In the genomic region with DNA sequence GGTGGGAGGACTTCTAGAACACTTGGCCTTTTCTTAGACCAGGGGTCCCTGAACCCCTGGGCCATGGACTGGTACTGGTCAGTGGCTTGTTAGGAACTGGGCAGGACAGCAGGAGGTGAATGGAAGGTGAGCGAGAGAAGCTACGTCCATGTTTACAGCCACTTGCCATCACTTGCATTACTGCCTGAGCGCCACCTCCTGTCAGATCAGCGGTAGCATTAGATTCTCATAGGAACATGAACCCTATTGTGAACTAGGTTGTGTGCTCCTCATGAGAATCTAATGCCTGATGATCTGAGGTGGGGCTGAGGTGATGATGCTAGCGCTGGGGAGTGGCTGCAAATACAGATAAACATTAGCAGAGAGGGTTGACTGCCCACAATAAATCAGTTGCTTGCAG, we compare ENCODE assay signal across 17 cellular contexts.
"Had no signal": no experiment of that assay in that cellular context is flagged by ENCODE, and none has a peak within 500 bp of the region (broad histone marks: within the 10 kb centered on the region; RNA-seq: fewer than 3 reads in every experiment).

No MANE protein-coding gene starts in this region.

- H3K9me3 ChIP-seq: gastroesophageal sphincter, heart right ventricle, tibial artery had no signal

- H3K27me3 ChIP-seq: dorsolateral prefrontal cortex, gastroesophageal sphincter, tibial artery had no signal

- ATAC-seq: activated naive CD8-positive, alpha-beta T cell treated with anti-CD3 and anti-CD28 coated beads, Interleukin-2, amount 50 U/mL, for 24 hours; activated T-helper 17 cell treated with anti-CD3 and anti-CD28 coated beads, Interleukin-2, amount 50 U/mL, for 72 hours; gastroesophageal sphincter; heart right ventricle; natural killer cell treated with Interleukin-12 subunit alpha and Interleukin-12 subunit beta and Interleukin-15 and Interleukin-18, amount 100 ng/mL, for 72 hours; stimulated activated effector memory CD8-positive, alpha-beta T cell treated with anti-CD3 and anti-CD28 coated beads, Interleukin-12 subunit alpha, Interleukin-12 subunit beta, amount 100 ng/mL, for 72 hours had no signal

- DNase-seq: activated CD4-positive, alpha-beta T cell treated with anti-CD3 and anti-CD28 coated beads for 1 hour; activated CD4-positive, alpha-beta T cell treated with anti-CD3 and anti-CD28 coated beads, Interleukin-2, amount 50 U/mL, for 4 hours; activated naive CD4-positive, alpha-beta T cell treated with anti-CD3 and anti-CD28 coated beads for 36 hours; activated naive CD8-positive, alpha-beta T cell treated with anti-CD3 and anti-CD28 coated beads, Interleukin-2, amount 50 U/mL, for 24 hours; aorta; dorsolateral prefrontal cortex; endodermal cell; heart right ventricle; mesendoderm; nucleus accumbens; posterior cingulate gyrus; retina; tibial artery had no signal

- H3K36me3 ChIP-seq: gastroesophageal sphincter, heart right ventricle, tibial artery had no signal

- H3K4me3 ChIP-seq: dorsolateral prefrontal cortex, gastroesophageal sphincter, heart right ventricle, tibial artery had no signal

- H3K27ac ChIP-seq: dorsolateral prefrontal cortex, gastroesophageal sphincter, heart right ventricle, tibial artery had no signal

- H3K4me1 ChIP-seq: gastroesophageal sphincter, heart right ventricle, tibial artery had no signal
